ENCODE assay signal across 15 cellular contexts in genomic region chr15:85837881-85838280, GRCh38.
"Had no signal": no experiment of that assay in that cellular context is flagged by ENCODE, and none has a peak within 500 bp of the region (broad histone marks: within the 10 kb centered on the region; RNA-seq: fewer than 3 reads in every experiment).

No MANE protein-coding gene starts in this region.

- H3K27ac ChIP-seq: ascending aorta, cardiac muscle cell, epithelial cell of prostate, psoas muscle, upper lobe of right lung had no signal

- H3K27me3 ChIP-seq: ascending aorta, upper lobe of right lung had no signal

- H3K36me3 ChIP-seq: ascending aorta, cardiac muscle cell, upper lobe of right lung had no signal

- H3K9me3 ChIP-seq: ascending aorta, psoas muscle, upper lobe of right lung had no signal

- ATAC-seq: activated naive CD8-positive, alpha-beta T cell treated with anti-CD3 and anti-CD28 coated beads, Interleukin-2, amount 50 U/mL, for 24 hours; activated T-cell treated with anti-CD3 and anti-CD28 coated beads, Interleukin-2, amount 50 U/mL, for 72 hours; psoas muscle; sciatic nerve; stimulated activated naive B cell treated with anti-CD40 and anti-IgM and Interleukin-4, amounts not matched to agents 10 μg/mL and 1 μg/mL and 100 μg/mL, for 72 hours; upper lobe of right lung had no signal

- H3K4me3 Mint-ChIP-seq: activated CD4-positive, alpha-beta memory T cell treated with anti-CD3 and anti-CD28 coated beads for 36 hours; activated naive CD8-positive, alpha-beta T cell treated with anti-CD3 and anti-CD28 coated beads, Interleukin-2, amount 50 U/mL, for 24 hours; activated T-cell treated with anti-CD3 and anti-CD28 coated beads, Interleukin-2, amount 50 U/mL, for 72 hours; stimulated activated naive B cell treated with anti-CD40 and anti-IgM and Interleukin-4, amounts not matched to agents 10 μg/mL and 1 μg/mL and 100 μg/mL, for 72 hours; T-helper 1 cell treated with Interleukin-12 subunit alpha and Interleukin-12 subunit beta and Interleukin-4 antibody, amounts not matched to agents 30 μg/mL and 1 μg/mL, for 36 hours had no signal

- H3K27ac Mint-ChIP-seq: activated CD4-positive, alpha-beta memory T cell treated with anti-CD3 and anti-CD28 coated beads for 36 hours; activated naive CD8-positive, alpha-beta T cell treated with anti-CD3 and anti-CD28 coated beads, Interleukin-2, amount 50 U/mL, for 24 hours; activated T-cell treated with anti-CD3 and anti-CD28 coated beads, Interleukin-2, amount 50 U/mL, for 72 hours; stimulated activated naive B cell treated with anti-CD40 and anti-IgM and Interleukin-4, amounts not matched to agents 10 μg/mL and 1 μg/mL and 100 μg/mL, for 72 hours; T-helper 1 cell treated with Interleukin-12 subunit alpha and Interleukin-12 subunit beta and Interleukin-4 antibody, amounts not matched to agents 30 μg/mL and 1 μg/mL, for 36 hours had no signal

- H3K36me3 Mint-ChIP-seq: activated CD4-positive, alpha-beta memory T cell treated with anti-CD3 and anti-CD28 coated beads for 36 hours; naive B cell; stimulated activated naive B cell treated with anti-CD40 and anti-IgM and Interleukin-4, amounts not matched to agents 10 μg/mL and 1 μg/mL and 100 μg/mL, for 72 hours had no signal

- H3K4me3 ChIP-seq: ascending aorta, cardiac muscle cell, psoas muscle, upper lobe of right lung had no signal

- H3K9me3 Mint-ChIP-seq: activated CD4-positive, alpha-beta memory T cell treated with anti-CD3 and anti-CD28 coated beads for 36 hours; activated naive CD8-positive, alpha-beta T cell treated with anti-CD3 and anti-CD28 coated beads, Interleukin-2, amount 50 U/mL, for 24 hours; activated T-cell treated with anti-CD3 and anti-CD28 coated beads, Interleukin-2, amount 50 U/mL, for 72 hours; naive B cell; stimulated activated naive B cell treated with anti-CD40 and anti-IgM and Interleukin-4, amounts not matched to agents 10 μg/mL and 1 μg/mL and 100 μg/mL, for 72 hours; T-helper 1 cell treated with Interleukin-12 subunit alpha and Interleukin-12 subunit beta and Interleukin-4 antibody, amounts not matched to agents 30 μg/mL and 1 μg/mL, for 36 hours had no signal

- DNase-seq: activated CD4-positive, alpha-beta memory T cell treated with anti-CD3 and anti-CD28 coated beads for 36 hours; activated naive CD8-positive, alpha-beta T cell treated with anti-CD3 and anti-CD28 coated beads, Interleukin-2, amount 50 U/mL, for 24 hours; activated T-cell treated with anti-CD3 and anti-CD28 coated beads, Interleukin-2, amount 50 U/mL, for 72 hours; effector memory CD4-positive, alpha-beta T cell; naive B cell; psoas muscle; stimulated activated CD4-positive, alpha-beta T cell treated with anti-CD3 and anti-CD28 coated beads, Interleukin-2, amount 100 ng/mL, for 24 hours; stimulated activated naive B cell treated with anti-CD40 and anti-IgM and Interleukin-4, amounts not matched to agents 10 μg/mL and 1 μg/mL and 100 μg/mL, for 72 hours; substantia nigra; upper lobe of right lung had no signal
